ENCODE assay signal across 29 cellular contexts in genomic region chr3:2623463-2623862, GRCh38.
DNase-seq lines count a peak whose midpoint lies in the region; TF ChIP-seq lines count a peak whose summit lies in the region.
"Had no signal": no experiment of that assay in that cellular context is flagged by ENCODE, and none has a peak within 500 bp of the region (broad histone marks: within the 10 kb centered on the region; RNA-seq: fewer than 3 reads in every experiment).

No MANE protein-coding gene starts in this region.

- H3K79me1 ChIP-seq in mesenchymal stem cell (replicated peaks; ENCODE audit: low read length, poor library complexity, severe bottlenecking) = no peaks in the 10 kb centered on the region

- H3K36me3 ChIP-seq in mesenchymal stem cell (ENCODE audit: control insufficient read depth in 1 of 2, insufficient read depth in 2 of 2, low read depth in 1 of 2, low read length in 2 of 2) (no peaks in the 10 kb centered on the region), smooth muscle cell (ENCODE audit: low read depth) (no peaks in the 10 kb centered on the region)
- H3K36me3 ChIP-seq: BE2C, breast epithelium, colonic mucosa, esophagus muscularis mucosa, neutrophil, WERI-Rb-1 had no signal

- H3K9me3 ChIP-seq in mesenchymal stem cell (ENCODE audit: control insufficient read depth, low read length) = no peaks in the 10 kb centered on the region
- H3K9me3 ChIP-seq in smooth muscle cell (replicated peaks; ENCODE audit: low read depth) = no peaks in the 10 kb centered on the region
- H3K9me3 ChIP-seq: BE2C, breast epithelium, colonic mucosa, esophagus muscularis mucosa, neutrophil, testis had no signal

- no peaks in the 10 kb centered on the region for H3K27me3 ChIP-seq in mesenchymal stem cell (ENCODE audit: control insufficient read depth in 1 of 2, insufficient read depth in 1 of 2, low read length in 2 of 2)
- H3K27me3 ChIP-seq in smooth muscle cell (ENCODE audit: low read depth) = no peaks in the 10 kb centered on the region
- H3K27me3 ChIP-seq: BE2C, breast epithelium, colonic mucosa, esophagus muscularis mucosa, neutrophil, testis had no signal

- H3F3A ChIP-seq in smooth muscle cell (ENCODE audit: low read depth) = no peaks in the 10 kb centered on the region

- H2BK15ac ChIP-seq in mesenchymal stem cell (ENCODE audit: low read depth, poor library complexity, severe bottlenecking) = no peak overlapping the region

- H3K14ac ChIP-seq in mesenchymal stem cell (ENCODE audit: low read length in 2 of 2) = no peak overlapping the region

- H3K27ac ChIP-seq in mesenchymal stem cell (ENCODE audit: low read length, poor library complexity, severe bottlenecking) (no peak overlapping the region), smooth muscle cell (ENCODE audit: low read depth) (peak overlapping the region; percentile 84), substantia nigra (ENCODE audit: low read depth, low read length, poor library complexity, severe bottlenecking) (no peak overlapping the region)
- H3K27ac ChIP-seq: breast epithelium, colonic mucosa, esophagus muscularis mucosa, neutrophil, SK-N-MC, testis, WERI-Rb-1 had no signal

- H2AFZ ChIP-seq in mesenchymal stem cell (ENCODE audit: low read depth, low read length) (no peak overlapping the region), smooth muscle cell (ENCODE audit: low read depth) (no peak overlapping the region)

- H3K9ac ChIP-seq in mesenchymal stem cell (ENCODE audit: low read length) = no peak overlapping the region
- H3K9ac ChIP-seq in smooth muscle cell (ENCODE audit: low read depth) = peak overlapping the region; percentile 22

- H4K8ac ChIP-seq in mesenchymal stem cell (ENCODE audit: low read length) = no peak overlapping the region

- H4K91ac ChIP-seq in mesenchymal stem cell (ENCODE audit: low read length) = no peak overlapping the region

- no peak overlapping the region for H3K4ac ChIP-seq in mesenchymal stem cell (ENCODE audit: low read depth in 1 of 2, low read length in 2 of 2)

- H2AK5ac ChIP-seq in mesenchymal stem cell (ENCODE audit: low read length, severe bottlenecking) = no peak overlapping the region

- H3K4me1 ChIP-seq in mesenchymal stem cell (ENCODE audit: control insufficient read depth, insufficient read depth, low read depth, low read length) (no peaks in the 10 kb centered on the region), smooth muscle cell (ENCODE audit: low read depth) (peaks cover 7% of the 10 kb centered on the region)
- H3K4me1 ChIP-seq: BE2C, breast epithelium, colonic mucosa, esophagus muscularis mucosa, testis had no signal

- H2BK12ac ChIP-seq in mesenchymal stem cell (ENCODE audit: low read length in 2 of 2) = no peak overlapping the region

- H3K23ac ChIP-seq in mesenchymal stem cell (ENCODE audit: low read length in 2 of 2) = no peak overlapping the region

- no peaks in the 10 kb centered on the region for H4K20me1 ChIP-seq in smooth muscle cell (ENCODE audit: low read depth)

- TF ChIP-seq CTCF in epithelial cell of proximal tubule (conservative IDR thresholded peaks at IDR 0.05; ENCODE audit: low read depth, low read length) (no peak), smooth muscle cell (IDR thresholded peaks at IDR 0.05; ENCODE audit: borderline replicate concordance, insufficient read depth, poor library complexity, severe bottlenecking) (no peak)

- WGBS in mesenchymal stem cell = 0% methylated on average over 1 of the region's 2 CpGs
- WGBS in smooth muscle cell (ENCODE audit: low lambda C conversion rate) = 23% methylated on average over 2 of the region's 2 CpGs

- no peak overlapping the region for H3K4me3 ChIP-seq in epithelial cell of proximal tubule (ENCODE audit: low read depth, low read length)
- no peak overlapping the region for H3K4me3 ChIP-seq in mesenchymal stem cell (ENCODE audit: insufficient read depth in 1 of 2, low read depth in 1 of 2, low read length in 2 of 2)
- H3K4me3 ChIP-seq in smooth muscle cell = no peak overlapping the region
- H3K4me3 ChIP-seq: breast epithelium, colonic mucosa, esophagus muscularis mucosa, GM12878, lung, SK-N-MC, testis had no signal

- no peaks in the 10 kb centered on the region for H3K79me2 ChIP-seq in smooth muscle cell (ENCODE audit: low read depth)

- H3K18ac ChIP-seq in mesenchymal stem cell (ENCODE audit: low read depth in 1 of 2, low read length in 2 of 2) = no peak overlapping the region

- H3K4me2 ChIP-seq in mesenchymal stem cell (ENCODE audit: low read length, poor library complexity, severe bottlenecking) = no peak overlapping the region
- peak overlapping the region; percentile 3 for H3K4me2 ChIP-seq in smooth muscle cell

- DNase-seq in NCI-H748 (lab: John Stamatoyannopoulos, UW; ENCODE audit: unreplicated experiment) (peak; percentile 18), NCI-H748 treated with DMSO at 0.1 percent for 48 hours (lab: John Stamatoyannopoulos, UW) (no peak), epithelial cell of proximal tubule (ENCODE audit: low read depth) (peak; percentile 36), mesenchymal stem cell (peak; percentile 90), smooth muscle cell (lab: John Stamatoyannopoulos, UW; ENCODE audit: unreplicated experiment) (no peak), substantia nigra (lab: John Stamatoyannopoulos, UW) (no peak), SW 1271 (lab: John Stamatoyannopoulos, UW) (no peak), OCI-M1 (lab: John Stamatoyannopoulos, UW) (no peak)
- DNase-seq: activated CD4-positive, alpha-beta T cell treated with anti-CD3 and anti-CD28 coated beads, Interleukin-2, amount 10 ng/mL, durations not matched to agents 24 days and 14 days; activated naive CD4-positive, alpha-beta T cell treated with Interleukin-2 at 50 U/mL for 16 hours; activated T-cell treated with anti-CD3 and anti-CD28 coated beads, Interleukin-2, amount 50 U/mL, for 72 hours; amniotic stem cell; BE2C; colonic mucosa; effector memory CD8-positive, alpha-beta T cell; H9; NCI-H2081; NCI-H524; stimulated activated CD4-positive, alpha-beta T cell treated with anti-CD3 and anti-CD28 coated beads, Interleukin-12 subunit alpha, Interleukin-12 subunit beta, amount 100 ng/mL, for 4 hours; stimulated activated CD4-positive, alpha-beta T cell treated with anti-CD3 and anti-CD28 coated beads, Interleukin-4, amount 100 ng/mL, for 24 hours; stimulated activated naive B cell treated with anti-CD40 and anti-IgM and Interleukin-4, amounts not matched to agents 10 μg/mL and 1 μg/mL and 100 μg/mL, for 72 hours; testis; WERI-Rb-1 had no signal

- H2BK5ac ChIP-seq in mesenchymal stem cell (ENCODE audit: low read depth, low read length, poor library complexity, severe bottlenecking) = no peak overlapping the region

- H2BK120ac ChIP-seq in mesenchymal stem cell (ENCODE audit: low read depth, low read length) = no peak overlapping the region

Comparison
In these comparisons a context has a peak if more than half of its experiments do, and no peak if none do; other contexts are left out.
1. DNase-seq: peak in NCI-H748 (single experiment), epithelial cell of proximal tubule (single experiment) and mesenchymal stem cell (single experiment); none in NCI-H748 treated with DMSO at 0.1 percent for 48 hours (single experiment), smooth muscle cell (single experiment), substantia nigra (0 of 49), SW 1271 (0 of 2) and OCI-M1 (single experiment).